ENCODE assay signal across 7 cellular contexts in genomic region chr2:68156419-68156818, GRCh38. TPM values are rescaled to one million over a fixed set of nuclear protein-coding genes. Genes with fewer than 3 reads are reported as not detected.
A peak's percentile ranks its signal among the peaks of the same experiment; 100 is the strongest.
DNase-seq lines count a peak whose midpoint lies in the region; ATAC-seq and TF ChIP-seq lines count a peak whose summit lies in the region.

No MANE protein-coding gene starts in this region.

- peak overlapping the region; percentile 97 for H3K27ac Mint-ChIP-seq in activated CD4-positive, alpha-beta memory T cell treated with anti-CD3 and anti-CD28 coated beads, Interleukin-2, amount 10 ng/mL, durations not matched to agents 7 days and 5 days
- H3K27ac Mint-ChIP-seq in stimulated activated memory B cell treated with anti-CD40 and anti-IgM and Interleukin-4, amounts not matched to agents 10 μg/mL and 1 μg/mL and 100 μg/mL, for 72 hours = peak overlapping the region; percentile 100

- ATAC-seq in stimulated activated memory B cell treated with anti-CD40 and anti-IgM and Interleukin-4, amounts not matched to agents 10 μg/mL and 1 μg/mL and 100 μg/mL, for 72 hours = no peak
- ATAC-seq in HG02623 (IDR thresholded peaks at IDR 0.05; ENCODE audit: unreplicated experiment) = no peak

- H3K4me3 Mint-ChIP-seq in activated CD4-positive, alpha-beta memory T cell treated with anti-CD3 and anti-CD28 coated beads, Interleukin-2, amount 10 ng/mL, durations not matched to agents 7 days and 5 days = peak overlapping the region; percentile 94
- H3K4me3 Mint-ChIP-seq in stimulated activated memory B cell treated with anti-CD40 and anti-IgM and Interleukin-4, amounts not matched to agents 10 μg/mL and 1 μg/mL and 100 μg/mL, for 72 hours = peak overlapping the region; percentile 99

- no peaks in the 10 kb centered on the region for H3K9me3 Mint-ChIP-seq in activated CD4-positive, alpha-beta memory T cell treated with anti-CD3 and anti-CD28 coated beads, Interleukin-2, amount 10 ng/mL, durations not matched to agents 7 days and 5 days
- no peaks in the 10 kb centered on the region for H3K9me3 Mint-ChIP-seq in stimulated activated memory B cell treated with anti-CD40 and anti-IgM and Interleukin-4, amounts not matched to agents 10 μg/mL and 1 μg/mL and 100 μg/mL, for 72 hours

- H3K36me3 ChIP-seq in iPS DF 6.9 (ENCODE audit: control insufficient read depth, insufficient read depth, low read length) = peaks cover 4% of the 10 kb centered on the region; the same call in 1 of the 2 replicates

- peaks cover 14% of the 10 kb centered on the region for H3K36me3 Mint-ChIP-seq in activated CD4-positive, alpha-beta memory T cell treated with anti-CD3 and anti-CD28 coated beads, Interleukin-2, amount 10 ng/mL, durations not matched to agents 7 days and 5 days (ENCODE audit: low read depth)
- peaks cover 23% of the 10 kb centered on the region for H3K36me3 Mint-ChIP-seq in stimulated activated memory B cell treated with anti-CD40 and anti-IgM and Interleukin-4, amounts not matched to agents 10 μg/mL and 1 μg/mL and 100 μg/mL, for 72 hours

- H3K4me1 ChIP-seq in iPS DF 6.9 (ENCODE audit: control insufficient read depth, insufficient read depth, low read length) = no peaks in the 10 kb centered on the region

- no peak for TF ChIP-seq CTCF in HFF-Myc (IDR thresholded peaks at IDR 0.05; ENCODE audit: low read depth, low read length, missing control alignments)

- no peaks in the 10 kb centered on the region for H3K9me3 ChIP-seq in iPS DF 6.9 (ENCODE audit: control insufficient read depth, insufficient read depth, low read length)

- peaks cover 48% of the 10 kb centered on the region for H3K4me1 Mint-ChIP-seq in activated CD4-positive, alpha-beta memory T cell treated with anti-CD3 and anti-CD28 coated beads, Interleukin-2, amount 10 ng/mL, durations not matched to agents 7 days and 5 days
- peaks cover 47% of the 10 kb centered on the region for H3K4me1 Mint-ChIP-seq in stimulated activated memory B cell treated with anti-CD40 and anti-IgM and Interleukin-4, amounts not matched to agents 10 μg/mL and 1 μg/mL and 100 μg/mL, for 72 hours

- no peak overlapping the region for H3K27ac ChIP-seq in iPS DF 6.9 (ENCODE audit: low read length)

- POLR2A ChIA-PET in activated CD4-positive, alpha-beta memory T cell treated with anti-CD3 and anti-CD28 coated beads, Interleukin-2, amount 10 ng/mL, durations not matched to agents 7 days and 5 days (lab: Charles Lee) = interaction anchor here (0.9 to 3.2 kb wide), 10 partner anchors 10 to 310 kb away, joined by 3 to 43 read pairs (median 10); partner anchors contain the start of genes APLF, C1D, FBXO48 and PPP3R1

- no peaks in the 10 kb centered on the region for H3K27me3 ChIP-seq in iPS DF 6.9 (ENCODE audit: control insufficient read depth, insufficient read depth, low read length)

- no peaks in the 10 kb centered on the region for H3K27me3 Mint-ChIP-seq in activated CD4-positive, alpha-beta memory T cell treated with anti-CD3 and anti-CD28 coated beads, Interleukin-2, amount 10 ng/mL, durations not matched to agents 7 days and 5 days
- no peaks in the 10 kb centered on the region for H3K27me3 Mint-ChIP-seq in stimulated activated memory B cell treated with anti-CD40 and anti-IgM and Interleukin-4, amounts not matched to agents 10 μg/mL and 1 μg/mL and 100 μg/mL, for 72 hours

- DNase-seq in HFF-Myc (ENCODE audit: extremely low read depth, low read depth) = no peak
- DNase-seq in activated CD4-positive, alpha-beta memory T cell treated with anti-CD3 and anti-CD28 coated beads, Interleukin-2, amount 10 ng/mL, durations not matched to agents 7 days and 5 days = no peak
- no peak for DNase-seq in iPS DF 6.9 (ENCODE audit: low read depth, low spot score)
- DNase-seq in GM19240 (ENCODE audit: insufficient read length, low spot score) = no peak
- no peak for DNase-seq in anterior cingulate cortex (lab: John Stamatoyannopoulos, UW)

- CTCF ChIA-PET in activated CD4-positive, alpha-beta memory T cell treated with anti-CD3 and anti-CD28 coated beads, Interleukin-2, amount 10 ng/mL, durations not matched to agents 7 days and 5 days (lab: Charles Lee) = interaction anchor here (0.6 to 1.9 kb wide), 6 partner anchors 12 to 307 kb away, joined by 3 to 6 read pairs (median 3); no protein-coding TSS in a partner anchor

- H3K4me3 ChIP-seq in HFF-Myc (replicated peaks; ENCODE audit: low read depth, low read length) (peak overlapping the region; percentile 84), iPS DF 6.9 (ENCODE audit: low read length) (peak overlapping the region; percentile 69; the same call in 1 of the 2 replicates)

- WGBS in iPS DF 6.9 (ENCODE audit: insufficient coverage, insufficient read length) = no CpG with 5 or more reads among the region's 3 CpGs

RNA-seq across cellular contexts. Expression of gene PNO1, which starts 1.3 kb away (rescaled TPM):
- 1 to 10 TPM; 8.0 to 8.5 TPM for total RNA-seq in activated CD4-positive, alpha-beta memory T cell treated with anti-CD3 and anti-CD28 coated beads, Interleukin-2, amount 10 ng/mL, durations not matched to agents 7 days and 5 days
